Comparison of ENCODE assay signal across 9 cellular contexts in the genomic region with DNA sequence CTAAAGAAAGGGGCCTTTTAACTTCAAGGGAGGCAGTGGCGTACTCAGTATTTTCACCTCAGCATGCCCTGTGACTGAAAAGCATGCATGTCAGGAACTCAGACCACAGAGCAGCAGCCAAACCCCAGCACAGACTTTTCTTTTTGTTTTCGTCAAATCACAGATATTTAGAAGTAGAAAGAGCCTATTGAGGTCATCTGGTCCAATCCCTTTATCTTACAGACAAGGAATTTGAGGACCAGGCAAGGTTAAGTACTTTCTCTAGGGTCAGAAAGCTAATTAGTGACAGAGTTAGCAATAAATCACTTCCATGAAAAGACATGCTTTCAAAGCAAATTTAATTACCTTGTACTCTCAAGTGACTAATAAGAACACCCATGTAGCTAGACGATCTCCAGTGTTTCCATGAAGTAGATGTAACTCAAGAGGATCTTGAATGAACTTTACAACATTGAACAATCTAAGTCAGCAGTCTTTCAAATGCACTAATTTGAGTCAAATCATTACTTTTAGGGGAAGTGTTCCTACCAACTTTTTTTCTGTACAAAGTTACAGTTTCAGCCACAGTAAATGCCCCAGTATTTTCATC. TPM values are rescaled to one million over a fixed set of nuclear protein-coding genes. Genes with fewer than 3 reads are reported as not detected.
DNase-seq lines count a peak whose midpoint lies in the region; ATAC-seq and TF ChIP-seq lines count a peak whose summit lies in the region.
"Had no signal": no experiment of that assay in that cellular context is flagged by ENCODE, and none has a peak within 500 bp of the region (broad histone marks: within the 10 kb centered on the region; RNA-seq: fewer than 3 reads in every experiment).

No MANE protein-coding gene starts in this region.

- 15 to 25% methylated on average over 3 of the region's 3 CpGs for WGBS in tibial nerve, 2 donors

- no peaks in the 10 kb centered on the region for H3K36me3 Mint-ChIP-seq in activated naive CD8-positive, alpha-beta T cell
- H3K36me3 Mint-ChIP-seq in endothelial cell (ENCODE audit: low read depth, unreplicated experiment): no peaks in the 10 kb centered on the region
- H3K36me3 Mint-ChIP-seq: CD4-positive, CD25-positive, alpha-beta regulatory T cell had no signal

- no peaks in the 10 kb centered on the region for H3K27me3 ChIP-seq in tibial nerve
- H3K27me3 ChIP-seq in WERI-Rb-1 (ENCODE audit: insufficient read depth, low read depth, severe bottlenecking): peaks cover 69% of the 10 kb centered on the region

- H3K36me3 ChIP-seq in tibial nerve (no peaks in the 10 kb centered on the region), WERI-Rb-1 (no peaks in the 10 kb centered on the region)

- intact Hi-C loops in left ventricle myocardium superior (cut with micrococcal nuclease) (no loop called here), cardiac septum (cut with DNase I) (no loop called here)

- no peaks in the 10 kb centered on the region for H3K9me3 ChIP-seq in tibial nerve
- no peaks in the 10 kb centered on the region for H3K9me3 ChIP-seq in WERI-Rb-1 (ENCODE audit: severe bottlenecking)

- H3K4me3 Mint-ChIP-seq in activated naive CD8-positive, alpha-beta T cell: no peak overlapping the region
- H3K4me3 Mint-ChIP-seq in endothelial cell (ENCODE audit: unreplicated experiment): no peak overlapping the region
- H3K4me3 Mint-ChIP-seq: CD4-positive, CD25-positive, alpha-beta regulatory T cell had no signal

- ATAC-seq in left ventricle myocardium superior (peak; percentile 30), HG03045 (IDR thresholded peaks at IDR 0.05; ENCODE audit: unreplicated experiment) (peak; percentile 96)

- peaks cover 4% of the 10 kb centered on the region for H3K4me1 Mint-ChIP-seq in activated naive CD8-positive, alpha-beta T cell (ENCODE audit: low read depth)
- no peaks in the 10 kb centered on the region for H3K4me1 Mint-ChIP-seq in endothelial cell (ENCODE audit: unreplicated experiment)

- TF ChIP-seq POLR2A in tibial nerve (IDR thresholded peaks at IDR 0.05): no peak

- peaks cover 7% of the 10 kb centered on the region for H3K27me3 Mint-ChIP-seq in activated naive CD8-positive, alpha-beta T cell
- no peaks in the 10 kb centered on the region for H3K27me3 Mint-ChIP-seq in endothelial cell (ENCODE audit: unreplicated experiment)

- no peaks in the 10 kb centered on the region for H3K9me3 Mint-ChIP-seq in activated naive CD8-positive, alpha-beta T cell (ENCODE audit: low read depth)
- H3K9me3 Mint-ChIP-seq in endothelial cell (ENCODE audit: unreplicated experiment): no peaks in the 10 kb centered on the region
- H3K9me3 Mint-ChIP-seq: CD4-positive, CD25-positive, alpha-beta regulatory T cell had no signal

- H3K4me3 ChIP-seq in tibial nerve: no peak overlapping the region
- no peak overlapping the region for H3K4me3 ChIP-seq in WERI-Rb-1 (ENCODE audit: low read depth, low read length)

- peaks cover 0 to 22% (median 5%) of the 10 kb centered on the region in 4 donors for H3K4me1 ChIP-seq in tibial nerve

- peak overlapping the region in 3 of 4 donors; percentile 59 to 77 (median 67) for H3K27ac ChIP-seq in tibial nerve
- H3K27ac ChIP-seq in WERI-Rb-1: no peak overlapping the region

- DNase-seq in left ventricle myocardium superior: no peak
- no peak for DNase-seq in cardiac septum (ENCODE audit: low spot score)
- DNase-seq in tibial nerve (ENCODE audit: low spot score in 2 of 2): no peak
- no peak for DNase-seq in SW 1271 (lab: John Stamatoyannopoulos, UW)
- no peak for DNase-seq in endothelial cell (ENCODE audit: low spot score)
- no peak for DNase-seq in WERI-Rb-1

- peak in 1 of 2 donors; percentile 24 for TF ChIP-seq EP300 in tibial nerve (IDR thresholded peaks at IDR 0.05)

- H3K27ac Mint-ChIP-seq in activated naive CD8-positive, alpha-beta T cell: peak overlapping the region; percentile 42
- no peak overlapping the region for H3K27ac Mint-ChIP-seq in endothelial cell (ENCODE audit: unreplicated experiment)
- H3K27ac Mint-ChIP-seq: CD4-positive, CD25-positive, alpha-beta regulatory T cell had no signal

- TF ChIP-seq CTCF in tibial nerve (IDR thresholded peaks at IDR 0.05) (no peak), endothelial cell (IDR thresholded peaks at IDR 0.05; ENCODE audit: unreplicated experiment) (no peak), WERI-Rb-1 (IDR thresholded peaks at IDR 0.05; ENCODE audit: low read depth, low read length) (no peak)

RNA-seq across cellular contexts. Expression of a gene that starts 35.9 kb away (rescaled TPM):
- total RNA-seq in left ventricle myocardium superior (3.5 TPM), cardiac septum (1.6 TPM), tibial nerve (10 to 100 TPM in 1 of 4 donors, 1 to 10 TPM in 3; 4.6 to 13.3 (median 6.6) TPM), endothelial cell (ENCODE audit: unreplicated experiment) (0.08 TPM)
- total RNA-seq: CD4-positive, CD25-positive, alpha-beta regulatory T cell had no signal
